In the genomic region with DNA sequence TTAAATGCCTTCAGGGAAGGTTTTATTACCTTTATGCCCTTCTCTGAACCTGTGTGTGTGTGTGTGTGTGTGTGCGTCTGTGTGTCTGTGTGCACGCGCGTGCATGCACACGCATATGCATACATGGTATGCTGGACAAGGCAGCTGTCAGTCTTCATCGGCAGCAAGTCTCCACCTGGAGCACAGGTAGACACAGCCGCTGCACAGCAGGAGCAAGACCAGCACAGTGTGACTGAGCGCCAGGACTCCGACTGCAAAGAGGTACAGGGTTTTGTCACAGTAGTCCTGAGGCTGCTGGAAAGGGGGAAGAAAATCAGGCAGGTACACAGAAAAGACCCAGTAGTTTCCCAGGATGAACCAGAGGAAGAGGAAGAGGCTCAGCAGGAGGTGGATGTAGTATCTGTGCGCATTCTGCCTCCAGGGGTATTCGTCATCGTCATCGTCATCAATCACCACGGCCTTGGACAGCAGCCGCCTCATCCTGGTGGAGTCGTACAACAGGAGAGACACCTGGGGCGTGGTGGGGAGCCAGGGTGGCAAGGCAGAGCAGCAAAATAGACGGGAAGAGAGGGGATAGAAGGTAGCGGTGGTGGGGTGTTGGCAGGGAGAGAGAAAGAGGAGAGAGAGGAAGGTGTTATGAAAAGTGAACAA, we compare ENCODE assay signal across 1 cellular context.
TF ChIP-seq lines count a peak whose summit lies in the region.

No MANE protein-coding gene starts in this region.

TF ChIP-seq in K562, 482 proteins besides CTCF, POLR2A, EP300 and RAD21:
- no peak for TF ChIP-seq POLR2B (IDR thresholded peaks at IDR 0.05; ENCODE audit: low read depth, partially characterized antibody)
- TF ChIP-seq WHSC1 (IDR thresholded peaks at IDR 0.05; ENCODE audit: low read length): no peak
- no peak for TF ChIP-seq HBP1 (CRISPR knock-in tag; IDR thresholded peaks at IDR 0.05)
- TF ChIP-seq SPI1 (IDR thresholded peaks at IDR 0.05; ENCODE audit: borderline replicate concordance, low read depth, low read length): 0 out of 2 replicates have a peak, but pooled peaks have one; percentile 34
- peak; percentile 44 for TF ChIP-seq ATF3 (IDR thresholded peaks at IDR 0.05)
- TF ChIP-seq ATF3 (CRISPR knock-in tag; conservative IDR thresholded peaks at IDR 0.05): no peak
- peak; percentile 87 for TF ChIP-seq MEIS2 (IDR thresholded peaks at IDR 0.05; ENCODE audit: partially characterized antibody)
- TF ChIP-seq PHF20 (IDR thresholded peaks at IDR 0.05; ENCODE audit: partially characterized antibody): no peak
- TF ChIP-seq CHD1 (IDR thresholded peaks at IDR 0.05; ENCODE audit: low read length): no peak
- no peak for TF ChIP-seq ZNF77 (CRISPR knock-in tag; IDR thresholded peaks at IDR 0.05)
- no peak for TF ChIP-seq SP2 (IDR thresholded peaks at IDR 0.05; ENCODE audit: extremely low read depth, low read depth, low read length, poor library complexity, severe bottlenecking)
- TF ChIP-seq MBD2 (IDR thresholded peaks at IDR 0.05; ENCODE audit: borderline replicate concordance, low read depth): no peak
- TF ChIP-seq ZNF232 (CRISPR knock-in tag; IDR thresholded peaks at IDR 0.05): no peak
- no peak for TF ChIP-seq SRSF9 (IDR thresholded peaks at IDR 0.05; ENCODE audit: borderline replicate concordance, low read depth, low read length)
- 0 out of 2 replicates have a peak, but pooled peaks have one; percentile 12 for TF ChIP-seq NFE2 (IDR thresholded peaks at IDR 0.05; ENCODE audit: low read depth)
- TF ChIP-seq RCOR1 (IDR thresholded peaks at IDR 0.05; ENCODE audit: borderline replicate concordance in 1 of 2, low read depth in 2 of 2, low read length in 2 of 2): 0 out of 4 replicates have a peak, but pooled peaks of 1 of the 2 experiments have one; percentile 25
- TF ChIP-seq E2F6 (IDR thresholded peaks at IDR 0.05; ENCODE audit: borderline replicate concordance in 1 of 2, extremely low read depth in 1 of 2, insufficient read depth in 1 of 2, insufficient read length in 1 of 2, low read depth in 1 of 2, low read length in 1 of 2, poor library complexity in 1 of 2, severe bottlenecking in 1 of 2): no peak
- no peak for TF ChIP-seq GABPB2 (CRISPR knock-in tag; conservative IDR thresholded peaks at IDR 0.05)
- TF ChIP-seq CREM (IDR thresholded peaks at IDR 0.05; ENCODE audit: low read depth): peak; percentile 43; the same call in 1 of the 2 replicates
- no peak for TF ChIP-seq MAFK (IDR thresholded peaks at IDR 0.05; ENCODE audit: low read length)
- TF ChIP-seq FOXP1 (CRISPR knock-in tag; IDR thresholded peaks at IDR 0.05): no peak
- peak; percentile 37; the same call in 1 of the 2 replicates for TF ChIP-seq CREB1 (IDR thresholded peaks at IDR 0.05)
- no peak for TF ChIP-seq CREB1 (CRISPR knock-in tag; IDR thresholded peaks at IDR 0.05)
- TF ChIP-seq CBFA2T2 (conservative IDR thresholded peaks at IDR 0.05): no peak
- TF ChIP-seq, protein P1, sequence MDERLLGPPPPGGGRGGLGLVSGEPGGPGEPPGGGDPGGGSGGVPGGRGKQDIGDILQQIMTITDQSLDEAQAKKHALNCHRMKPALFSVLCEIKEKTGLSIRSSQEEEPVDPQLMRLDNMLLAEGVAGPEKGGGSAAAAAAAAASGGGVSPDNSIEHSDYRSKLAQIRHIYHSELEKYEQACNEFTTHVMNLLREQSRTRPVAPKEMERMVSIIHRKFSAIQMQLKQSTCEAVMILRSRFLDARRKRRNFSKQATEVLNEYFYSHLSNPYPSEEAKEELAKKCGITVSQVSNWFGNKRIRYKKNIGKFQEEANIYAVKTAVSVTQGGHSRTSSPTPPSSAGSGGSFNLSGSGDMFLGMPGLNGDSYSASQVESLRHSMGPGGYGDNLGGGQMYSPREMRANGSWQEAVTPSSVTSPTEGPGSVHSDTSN (CRISPR knock-in tag; IDR thresholded peaks at IDR 0.05; ENCODE audit: low read depth): no peak
- TF ChIP-seq, protein P1 (tag; conservative IDR thresholded peaks at IDR 0.05; ENCODE audit: low read depth): peak; percentile 64
- no peak for TF ChIP-seq ATF1 (CRISPR knock-in tag; IDR thresholded peaks at IDR 0.05)
- TF ChIP-seq ATF1 (tag; IDR thresholded peaks at IDR 0.05): peak; percentile 56; the same call in 1 of the 2 replicates
- TF ChIP-seq CTBP1 (IDR thresholded peaks at IDR 0.05; ENCODE audit: borderline replicate concordance): peak; percentile 66; the same call in 1 of the 2 replicates
- TF ChIP-seq NRF1 (conservative IDR thresholded peaks at IDR 0.05 in 1 of 2, IDR thresholded peaks at IDR 0.05 in 1 of 2): peak in 1 of 2 experiments; percentile 41; a peak in 3 of 4 replicates
- TF ChIP-seq MECOM (CRISPR knock-in tag; IDR thresholded peaks at IDR 0.05): 0 out of 2 replicates have a peak, but pooled peaks have one; percentile 39
- TF ChIP-seq, protein P2, sequence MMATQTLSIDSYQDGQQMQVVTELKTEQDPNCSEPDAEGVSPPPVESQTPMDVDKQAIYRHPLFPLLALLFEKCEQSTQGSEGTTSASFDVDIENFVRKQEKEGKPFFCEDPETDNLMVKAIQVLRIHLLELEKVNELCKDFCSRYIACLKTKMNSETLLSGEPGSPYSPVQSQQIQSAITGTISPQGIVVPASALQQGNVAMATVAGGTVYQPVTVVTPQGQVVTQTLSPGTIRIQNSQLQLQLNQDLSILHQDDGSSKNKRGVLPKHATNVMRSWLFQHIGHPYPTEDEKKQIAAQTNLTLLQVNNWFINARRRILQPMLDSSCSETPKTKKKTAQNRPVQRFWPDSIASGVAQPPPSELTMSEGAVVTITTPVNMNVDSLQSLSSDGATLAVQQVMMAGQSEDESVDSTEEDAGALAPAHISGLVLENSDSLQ (IDR thresholded peaks at IDR 0.05): peak; percentile 83
- no peak for TF ChIP-seq PTBP1 (IDR thresholded peaks at IDR 0.05; ENCODE audit: low read depth, low read length)
TF ChIP-seq in K562: peak in this region for 13.
